1 cellular context compared by ENCODE assay signal in the genomic region with DNA sequence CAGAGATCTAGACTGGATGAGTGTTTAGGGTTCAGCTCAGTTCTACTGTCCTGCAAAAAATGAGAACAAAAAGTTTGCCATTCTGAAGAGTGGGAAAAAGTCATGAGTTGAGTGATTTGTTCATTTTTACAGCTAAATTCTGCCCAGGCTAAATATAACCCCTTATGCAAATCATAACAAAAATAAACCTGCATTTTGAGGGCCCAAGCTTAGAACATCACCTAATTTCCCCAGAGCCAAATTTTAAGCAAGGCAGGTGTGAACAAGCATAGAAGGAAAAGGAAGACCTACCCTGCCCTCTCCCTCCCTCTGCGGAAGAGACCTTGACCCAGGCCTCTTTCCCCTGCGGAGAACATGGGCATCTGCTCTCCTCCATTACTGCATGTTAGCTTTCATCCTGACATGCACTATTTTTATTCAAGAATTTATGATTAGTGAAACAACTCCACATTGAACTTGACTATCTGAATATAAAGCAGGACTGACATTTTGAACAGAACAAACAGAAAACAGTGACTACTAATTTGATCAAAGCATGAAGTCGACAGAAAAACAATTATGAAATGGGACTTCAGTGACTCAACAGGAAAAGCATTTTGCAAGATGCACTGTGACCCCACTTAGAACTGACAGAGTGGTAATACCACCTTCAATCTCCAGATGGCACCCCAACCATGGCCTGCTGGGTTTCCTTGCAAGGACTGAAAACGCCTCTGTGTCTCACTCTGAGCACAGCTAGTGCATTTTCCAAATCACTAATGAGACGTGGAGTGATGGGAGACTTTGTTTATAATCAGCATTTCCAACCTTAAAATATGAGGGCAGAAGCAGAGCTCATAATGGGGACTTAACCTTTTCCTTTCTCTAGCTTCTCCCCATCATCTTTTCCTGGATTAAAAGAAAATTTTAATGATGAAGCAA.
TF ChIP-seq lines count a peak whose summit lies in the region.

No MANE protein-coding gene starts in this region.

TF ChIP-seq in A549, 52 proteins besides CTCF, POLR2A, EP300 and RAD21 (continued from another document):
- TF ChIP-seq KDM1A (IDR thresholded peaks at IDR 0.05; ENCODE audit: low read depth) (no peak), ZC3H11A (IDR thresholded peaks at IDR 0.05) (no peak), NFE2L2 (conservative IDR thresholded peaks at IDR 0.05; ENCODE audit: low read length) (no peak), HDAC2 (IDR thresholded peaks at IDR 0.05) (no peak), FOXS1 (CRISPR knock-in tag; IDR thresholded peaks at IDR 0.05) (no peak), CHD4 (IDR thresholded peaks at IDR 0.05; ENCODE audit: borderline replicate concordance) (no peak), CBX8 (IDR thresholded peaks at IDR 0.05) (no peak), ZFP36 (IDR thresholded peaks at IDR 0.05; ENCODE audit: borderline replicate concordance, partially characterized antibody) (no peak), EHMT2 (IDR thresholded peaks at IDR 0.05; ENCODE audit: low read depth) (no peak), TP53 (CRISPR knock-in tag; IDR thresholded peaks at IDR 0.05) (no peak), RNF2 (IDR thresholded peaks at IDR 0.05; ENCODE audit: borderline replicate concordance, low read depth) (no peak), MAZ (IDR thresholded peaks at IDR 0.05; ENCODE audit: borderline replicate concordance, low read depth, low read length) (no peak), CEBPB (IDR thresholded peaks at IDR 0.05) (peak; percentile 79 to 88; a peak in 3 of 4 replicates), CBX2 (IDR thresholded peaks at IDR 0.05; ENCODE audit: borderline replicate concordance, low read depth) (no peak), ZNF302 (CRISPR knock-in tag; IDR thresholded peaks at IDR 0.05) (no peak), FOSL2 (IDR thresholded peaks at IDR 0.05) (0 out of 2 replicates have a peak, but pooled peaks have one; percentile 56), FOSL2 (CRISPR knock-in tag; IDR thresholded peaks at IDR 0.05) (peak; percentile 88), JUNB (IDR thresholded peaks at IDR 0.05) (peak; percentile 50; the same call in 1 of the 2 replicates), FOSB (CRISPR knock-in tag; IDR thresholded peaks at IDR 0.05) (no peak)
- TF ChIP-seq, protein P1, sequence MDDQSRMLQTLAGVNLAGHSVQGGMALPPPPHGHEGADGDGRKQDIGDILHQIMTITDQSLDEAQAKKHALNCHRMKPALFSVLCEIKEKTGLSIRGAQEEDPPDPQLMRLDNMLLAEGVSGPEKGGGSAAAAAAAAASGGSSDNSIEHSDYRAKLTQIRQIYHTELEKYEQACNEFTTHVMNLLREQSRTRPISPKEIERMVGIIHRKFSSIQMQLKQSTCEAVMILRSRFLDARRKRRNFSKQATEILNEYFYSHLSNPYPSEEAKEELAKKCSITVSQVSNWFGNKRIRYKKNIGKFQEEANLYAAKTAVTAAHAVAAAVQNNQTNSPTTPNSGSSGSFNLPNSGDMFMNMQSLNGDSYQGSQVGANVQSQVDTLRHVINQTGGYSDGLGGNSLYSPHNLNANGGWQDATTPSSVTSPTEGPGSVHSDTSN (IDR thresholded peaks at IDR 0.05): no peak
- TF ChIP-seq, protein P2, sequence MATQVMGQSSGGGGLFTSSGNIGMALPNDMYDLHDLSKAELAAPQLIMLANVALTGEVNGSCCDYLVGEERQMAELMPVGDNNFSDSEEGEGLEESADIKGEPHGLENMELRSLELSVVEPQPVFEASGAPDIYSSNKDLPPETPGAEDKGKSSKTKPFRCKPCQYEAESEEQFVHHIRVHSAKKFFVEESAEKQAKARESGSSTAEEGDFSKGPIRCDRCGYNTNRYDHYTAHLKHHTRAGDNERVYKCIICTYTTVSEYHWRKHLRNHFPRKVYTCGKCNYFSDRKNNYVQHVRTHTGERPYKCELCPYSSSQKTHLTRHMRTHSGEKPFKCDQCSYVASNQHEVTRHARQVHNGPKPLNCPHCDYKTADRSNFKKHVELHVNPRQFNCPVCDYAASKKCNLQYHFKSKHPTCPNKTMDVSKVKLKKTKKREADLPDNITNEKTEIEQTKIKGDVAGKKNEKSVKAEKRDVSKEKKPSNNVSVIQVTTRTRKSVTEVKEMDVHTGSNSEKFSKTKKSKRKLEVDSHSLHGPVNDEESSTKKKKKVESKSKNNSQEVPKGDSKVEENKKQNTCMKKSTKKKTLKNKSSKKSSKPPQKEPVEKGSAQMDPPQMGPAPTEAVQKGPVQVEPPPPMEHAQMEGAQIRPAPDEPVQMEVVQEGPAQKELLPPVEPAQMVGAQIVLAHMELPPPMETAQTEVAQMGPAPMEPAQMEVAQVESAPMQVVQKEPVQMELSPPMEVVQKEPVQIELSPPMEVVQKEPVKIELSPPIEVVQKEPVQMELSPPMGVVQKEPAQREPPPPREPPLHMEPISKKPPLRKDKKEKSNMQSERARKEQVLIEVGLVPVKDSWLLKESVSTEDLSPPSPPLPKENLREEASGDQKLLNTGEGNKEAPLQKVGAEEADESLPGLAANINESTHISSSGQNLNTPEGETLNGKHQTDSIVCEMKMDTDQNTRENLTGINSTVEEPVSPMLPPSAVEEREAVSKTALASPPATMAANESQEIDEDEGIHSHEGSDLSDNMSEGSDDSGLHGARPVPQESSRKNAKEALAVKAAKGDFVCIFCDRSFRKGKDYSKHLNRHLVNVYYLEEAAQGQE (IDR thresholded peaks at IDR 0.05): no peak
- TF ChIP-seq, protein P3, sequence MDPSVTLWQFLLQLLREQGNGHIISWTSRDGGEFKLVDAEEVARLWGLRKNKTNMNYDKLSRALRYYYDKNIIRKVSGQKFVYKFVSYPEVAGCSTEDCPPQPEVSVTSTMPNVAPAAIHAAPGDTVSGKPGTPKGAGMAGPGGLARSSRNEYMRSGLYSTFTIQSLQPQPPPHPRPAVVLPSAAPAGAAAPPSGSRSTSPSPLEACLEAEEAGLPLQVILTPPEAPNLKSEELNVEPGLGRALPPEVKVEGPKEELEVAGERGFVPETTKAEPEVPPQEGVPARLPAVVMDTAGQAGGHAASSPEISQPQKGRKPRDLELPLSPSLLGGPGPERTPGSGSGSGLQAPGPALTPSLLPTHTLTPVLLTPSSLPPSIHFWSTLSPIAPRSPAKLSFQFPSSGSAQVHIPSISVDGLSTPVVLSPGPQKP (IDR thresholded peaks at IDR 0.05; ENCODE audit: low read depth, low read length): no peak
- TF ChIP-seq, protein P4, sequence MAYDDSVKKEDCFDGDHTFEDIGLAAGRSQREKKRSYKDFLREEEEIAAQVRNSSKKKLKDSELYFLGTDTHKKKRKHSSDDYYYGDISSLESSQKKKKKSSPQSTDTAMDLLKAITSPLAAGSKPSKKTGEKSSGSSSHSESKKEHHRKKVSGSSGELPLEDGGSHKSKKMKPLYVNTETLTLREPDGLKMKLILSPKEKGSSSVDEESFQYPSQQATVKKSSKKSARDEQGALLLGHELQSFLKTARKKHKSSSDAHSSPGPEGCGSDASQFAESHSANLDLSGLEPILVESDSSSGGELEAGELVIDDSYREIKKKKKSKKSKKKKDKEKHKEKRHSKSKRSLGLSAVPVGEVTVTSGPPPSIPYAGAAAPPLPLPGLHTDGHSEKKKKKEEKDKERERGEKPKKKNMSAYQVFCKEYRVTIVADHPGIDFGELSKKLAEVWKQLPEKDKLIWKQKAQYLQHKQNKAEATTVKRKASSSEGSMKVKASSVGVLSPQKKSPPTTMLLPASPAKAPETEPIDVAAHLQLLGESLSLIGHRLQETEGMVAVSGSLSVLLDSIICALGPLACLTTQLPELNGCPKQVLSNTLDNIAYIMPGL (CRISPR knock-in tag; IDR thresholded peaks at IDR 0.05; ENCODE audit: borderline replicate concordance): no peak
TF ChIP-seq in A549: peak in this region for 8.
